10 cellular contexts compared by ENCODE assay signal in genomic region chr11:61694971-61695706, GRCh38. TPM values are rescaled to one million over a fixed set of nuclear protein-coding genes. Genes with fewer than 3 reads are reported as not detected.
DNase-seq lines count a peak whose midpoint lies in the region; ATAC-seq, FAIRE-seq and TF ChIP-seq lines count a peak whose summit lies in the region.
"Had no signal": no experiment of that assay in that cellular context is flagged by ENCODE, and none has a peak within 500 bp of the region (broad histone marks: within the 10 kb centered on the region; RNA-seq: fewer than 3 reads in every experiment).

No MANE protein-coding gene starts in this region.

- CTCF ChIA-PET in endothelial cell of umbilical vein (lab: Charles Lee): interaction anchor here (0.9 to 1.6 kb wide), 6 partner anchors 11 to 249 kb away, joined by 3 to 6 read pairs (median 3); no protein-coding TSS in a partner anchor

- H3K79me2 ChIP-seq in endothelial cell of umbilical vein (ENCODE audit: control insufficient read depth, insufficient read depth, low read length): no peaks in the 10 kb centered on the region

- H3K27me3 Mint-ChIP-seq in neural crest cell (ENCODE audit: low read depth): no peaks in the 10 kb centered on the region

- peak overlapping the region; percentile 11 for H3K9ac ChIP-seq in NT2/D1 (ENCODE audit: insufficient read length, low read depth)
- peak overlapping the region; percentile 7 for H3K9ac ChIP-seq in endothelial cell of umbilical vein (replicated peaks; ENCODE audit: extremely low read depth, insufficient read depth, low read length)

- no peak for FAIRE-seq in endothelial cell of umbilical vein (lab: Jason Lieb, UNC)

- H3K4me3 ChIP-seq in NT2/D1 (ENCODE audit: insufficient read length, low read depth) (no peak overlapping the region), endothelial cell of umbilical vein (replicated peaks in 1 of 3; ENCODE audit: insufficient read depth in 1 of 3, low read depth in 1 of 3, low read length in 3 of 3) (no peak overlapping the region)

- H3K4me1 ChIP-seq in NT2/D1 (ENCODE audit: insufficient read depth, insufficient read length) (peaks cover 52% of the 10 kb centered on the region), endothelial cell of umbilical vein (ENCODE audit: control insufficient read depth, extremely low read depth, insufficient read depth, low read length) (peaks cover 11% of the 10 kb centered on the region)

- H3K36me3 ChIP-seq in NT2/D1 (ENCODE audit: insufficient read depth, insufficient read length, low read length) (no peaks in the 10 kb centered on the region), endothelial cell of umbilical vein (ENCODE audit: control insufficient read depth in 2 of 2, extremely low read depth in 1 of 2, insufficient read depth in 2 of 2, low read length in 2 of 2) (no peaks in the 10 kb centered on the region)
- H3K36me3 ChIP-seq: neutrophil had no signal

- no peaks in the 10 kb centered on the region for H3K27me3 ChIP-seq in NT2/D1 (ENCODE audit: insufficient read depth, insufficient read length)
- no peaks in the 10 kb centered on the region for H3K27me3 ChIP-seq in endothelial cell of umbilical vein (ENCODE audit: control insufficient read depth in 2 of 2, insufficient read depth in 2 of 2, low read length in 2 of 2)

- POLR2A ChIA-PET in endothelial cell of umbilical vein (lab: Charles Lee): no interaction called here

- H3K9me1 ChIP-seq in endothelial cell of umbilical vein (replicated peaks; ENCODE audit: control insufficient read depth, extremely low read depth, insufficient read depth, low read length): no peaks in the 10 kb centered on the region

- TF ChIP-seq CTCF in C4-2B (conservative IDR thresholded peaks at IDR 0.05) (no peak; the same call in 1 of the 2 replicates), endothelial cell of umbilical vein (IDR thresholded peaks at IDR 0.05; ENCODE audit: extremely low read depth in 1 of 2, insufficient read depth in 1 of 2, low read depth in 1 of 2, low read length in 2 of 2) (no peak), neural crest cell (conservative IDR thresholded peaks at IDR 0.05) (peak; percentile 49), omental fat pad (IDR thresholded peaks at IDR 0.05) (no peak)

- H3K9me3 Mint-ChIP-seq in neural crest cell: no peaks in the 10 kb centered on the region
- H3K9me3 Mint-ChIP-seq: activated B cell treated with CpG ODN at 0.5 μM for 24 hours had no signal

- no peak for TF ChIP-seq POLR2A in endothelial cell of umbilical vein (IDR thresholded peaks at IDR 0.05; ENCODE audit: low read depth, low read length)

- ATAC-seq in GM19452 (IDR thresholded peaks at IDR 0.05; ENCODE audit: unreplicated experiment) (no peak), omental fat pad (ENCODE audit: low FRiP score) (no peak)

- BruUV-seq in endothelial cell of umbilical vein (replicated peaks; lab: Mats Ljungman, UMichigan): no TSS peak

- H3K4me3 Mint-ChIP-seq in neural crest cell: peak overlapping the region; percentile 66
- H3K4me3 Mint-ChIP-seq: activated B cell treated with CpG ODN at 0.5 μM for 24 hours had no signal

- H3K27ac ChIP-seq in C4-2B (peak overlapping the region; percentile 95), endothelial cell of umbilical vein (ENCODE audit: insufficient read depth, low read depth, low read length) (peak overlapping the region; percentile 45)
- H3K27ac ChIP-seq: neutrophil had no signal

- H4K20me1 ChIP-seq in endothelial cell of umbilical vein (replicated peaks; ENCODE audit: control insufficient read depth, extremely low read depth, insufficient read depth, low read length): no peaks in the 10 kb centered on the region

- DNase-seq in NT2/D1 (ENCODE audit: low read depth, low spot score): no peak
- no peak for DNase-seq in endothelial cell of umbilical vein (ENCODE audit: low read depth, low spot score)
- no peak for DNase-seq in neural crest cell (ENCODE audit: low read depth, low spot score)
- DNase-seq in dermis blood vessel endothelial cell: no peak
- DNase-seq in omental fat pad (ENCODE audit: low spot score): no peak
- no peak for DNase-seq in NCI-H82 (lab: John Stamatoyannopoulos, UW)

- H2AFZ ChIP-seq in endothelial cell of umbilical vein (ENCODE audit: low read depth, low read length): peak overlapping the region; percentile 22

- intact Hi-C loops in endothelial cell of umbilical vein (cut with micrococcal nuclease): no loop called here

- H3K4me2 ChIP-seq in endothelial cell of umbilical vein (ENCODE audit: insufficient read depth, low read length): peak overlapping the region; percentile 11

- dilution Hi-C loops in endothelial cell of umbilical vein (cut with MboI; ENCODE audit: extremely low pct_ligation_motif_present, low sequenced_read_pairs): no loop called here

- H3K4me1 Mint-ChIP-seq in neural crest cell: peaks cover 52% of the 10 kb centered on the region

- H3K9me3 ChIP-seq in NT2/D1 (ENCODE audit: insufficient read depth, low read length) (no peaks in the 10 kb centered on the region), endothelial cell of umbilical vein (replicated peaks; ENCODE audit: control insufficient read depth, insufficient read depth, low read length) (no peaks in the 10 kb centered on the region)
- H3K9me3 ChIP-seq: neutrophil had no signal

- H3K27ac Mint-ChIP-seq in neural crest cell (ENCODE audit: unreplicated experiment): peak overlapping the region; percentile 94
- H3K27ac Mint-ChIP-seq: activated B cell treated with CpG ODN at 0.5 μM for 24 hours had no signal

- H3K36me3 Mint-ChIP-seq in neural crest cell (ENCODE audit: low read depth): no peaks in the 10 kb centered on the region

TF ChIP-seq in endothelial cell of umbilical vein, 7 proteins besides CTCF, POLR2A, EP300 and RAD21:
- TF ChIP-seq MYC (IDR thresholded peaks at IDR 0.05; ENCODE audit: low read depth, low read length): no peak
- TF ChIP-seq POLR2AphosphoS5 (IDR thresholded peaks at IDR 0.05; ENCODE audit: insufficient read depth, low read depth, low read length): no peak
- no peak for TF ChIP-seq FOS (IDR thresholded peaks at IDR 0.05; ENCODE audit: borderline replicate concordance, insufficient read depth, low read length)
- no peak for TF ChIP-seq EZH2 (IDR thresholded peaks at IDR 0.05; ENCODE audit: borderline replicate concordance, low read depth, low read length, severe bottlenecking)
- TF ChIP-seq MAX (IDR thresholded peaks at IDR 0.05; ENCODE audit: insufficient read depth, insufficient read length): no peak
- TF ChIP-seq GATA2 (IDR thresholded peaks at IDR 0.05; ENCODE audit: insufficient read depth, insufficient read length, low read depth, low read length): no peak
- TF ChIP-seq JUN (IDR thresholded peaks at IDR 0.05; ENCODE audit: borderline replicate concordance, insufficient read depth, insufficient read length, low read depth): no peak

RNA-seq across cellular contexts. Expression of gene DAGLA, which starts 14.9 kb away (rescaled TPM):
- total RNA-seq in endothelial cell of umbilical vein: 3.5 and 4.7 TPM in 2 replicates
- 2.5 and 2.9 TPM in 2 replicates for polyA plus RNA-seq in endothelial cell of umbilical vein
- 2.1 and 2.6 TPM in 2 replicates for polyA plus RNA-seq in endothelial cell of umbilical vein (2011; cell fraction: cytosol; rRNA removed)
- polyA plus RNA-seq in endothelial cell of umbilical vein (2011; cell fraction: nucleus; rRNA removed): 3.7 and 4.6 TPM in 2 replicates
- polyA plus RNA-seq in endothelial cell of umbilical vein (2012): 3.1 and 3.7 TPM in 2 replicates
- polyA minus RNA-seq in endothelial cell of umbilical vein: 3.9 and 4.6 TPM in 2 replicates
- polyA minus RNA-seq in endothelial cell of umbilical vein (2011; cell fraction: cytosol; rRNA and poly(A)+ RNA removed): 1.7 TPM
- 2.9 and 4.1 TPM in 2 replicates for polyA minus RNA-seq in endothelial cell of umbilical vein (2011; cell fraction: nucleus; rRNA and poly(A)+ RNA removed)
- total RNA-seq in neural crest cell: 19.7 and 21.0 TPM in 2 replicates
- 4.4 and 4.7 TPM in 2 replicates for total RNA-seq in dermis blood vessel endothelial cell
- 1 to 10 TPM; 1.4 to 4.6 (median 2.8) TPM for total RNA-seq in omental fat pad
- total RNA-seq: activated B cell treated with CpG ODN at 0.5 μM for 24 hours had no signal

RNA-seq across cellular contexts. Expression of gene MYRF, which starts 57.3 kb away (rescaled TPM):
- total RNA-seq in endothelial cell of umbilical vein (0.82 and 1.8 TPM in 2 replicates), neural crest cell (3.5 and 3.9 TPM in 2 replicates), dermis blood vessel endothelial cell (0.17 and 0.28 TPM in 2 replicates), omental fat pad (10 to 100 TPM in 3 of 4 donors, under 1 TPM in 1; 0.16 to 55.1 (median 29.5) TPM)
- 0.98 and 1.1 TPM in 2 replicates for polyA plus RNA-seq in endothelial cell of umbilical vein
- 0.49 and 0.62 TPM in 2 replicates for polyA plus RNA-seq in endothelial cell of umbilical vein (2011; cell fraction: cytosol; rRNA removed)
- polyA plus RNA-seq in endothelial cell of umbilical vein (2011; cell fraction: nucleus; rRNA removed): 1.5 and 2.2 TPM in 2 replicates
- 0.72 and 2.0 TPM in 2 replicates for polyA plus RNA-seq in endothelial cell of umbilical vein (2012)
- polyA minus RNA-seq in endothelial cell of umbilical vein: 1.3 and 1.5 TPM in 2 replicates
- 0.31 TPM for polyA minus RNA-seq in endothelial cell of umbilical vein (2011; cell fraction: cytosol; rRNA and poly(A)+ RNA removed)
- polyA minus RNA-seq in endothelial cell of umbilical vein (2011; cell fraction: nucleus; rRNA and poly(A)+ RNA removed): 0.63 and 1.0 TPM in 2 replicates
